In genomic region chr4:175560628-175561027, GRCh38 we compare ENCODE assay signal across 8 cellular contexts.
DNase-seq lines count a peak whose midpoint lies in the region; ATAC-seq, FAIRE-seq and TF ChIP-seq lines count a peak whose summit lies in the region.

No MANE protein-coding gene starts in this region.

- H3K18ac ChIP-seq in neuronal stem cell (ENCODE audit: low read length): no peak overlapping the region

- WGBS in neuronal stem cell (ENCODE audit: extremely low coverage in 2 of 2, insufficient read length in 2 of 2, insufficient replicate concordance in 1 of 2), 2 donors: no CpG with 5 or more reads among the region's 1 CpG
- WGBS in adrenal gland, 4 donors: 16 to 27% (median 21%) methylated on average over 1 of the region's 1 CpG

- no peak overlapping the region for H2BK12ac ChIP-seq in neuronal stem cell (ENCODE audit: low read length)

- no peak overlapping the region for H4K91ac ChIP-seq in neuronal stem cell (ENCODE audit: low read depth, low read length, poor library complexity)

- H3K36me3 ChIP-seq in bronchial epithelial cell (ENCODE audit: control insufficient read depth, insufficient read depth, low read length) (no peaks in the 10 kb centered on the region), neuronal stem cell (replicated peaks in 1 of 2; ENCODE audit: control insufficient read depth in 2 of 2, insufficient read depth in 2 of 2, low read length in 2 of 2) (no peaks in the 10 kb centered on the region), adrenal gland (replicated peaks in 1 of 2) (no peaks in the 10 kb centered on the region)

- no peak overlapping the region for H3K27ac ChIP-seq in neuronal stem cell (replicated peaks; ENCODE audit: low read length)
- H3K27ac ChIP-seq in adrenal gland: no peak overlapping the region

- H3K4me3 ChIP-seq in GM12865 (ENCODE audit: low read depth, low read length): no peak overlapping the region
- H3K4me3 ChIP-seq in bronchial epithelial cell (ENCODE audit: low read depth, low read length): no peak overlapping the region
- no peak overlapping the region for H3K4me3 ChIP-seq in neuronal stem cell (ENCODE audit: low read length in 2 of 2)
- no peak overlapping the region for H3K4me3 ChIP-seq in adrenal gland

- no peak overlapping the region for H3K9ac ChIP-seq in neuronal stem cell (ENCODE audit: low read depth, low read length, poor library complexity)

- intact Hi-C loops in adrenal gland (cut with DNase I): no loop called here

- H2BK5ac ChIP-seq in neuronal stem cell (ENCODE audit: low read length): no peak overlapping the region

- FAIRE-seq in bronchial epithelial cell (lab: Jason Lieb, UNC): no peak

- H3K79me1 ChIP-seq in neuronal stem cell (ENCODE audit: low read depth, low read length): no peaks in the 10 kb centered on the region

- peak overlapping the region; percentile 39 for H2AFZ ChIP-seq in neuronal stem cell (ENCODE audit: low read length)

- H3K14ac ChIP-seq in neuronal stem cell (ENCODE audit: low read length): no peak overlapping the region

- no peak overlapping the region for H3K4me2 ChIP-seq in neuronal stem cell (ENCODE audit: insufficient read depth, low read length, poor library complexity, severe bottlenecking)

- H3K27me3 ChIP-seq in bronchial epithelial cell (ENCODE audit: control insufficient read depth, insufficient read depth, low read length): no peaks in the 10 kb centered on the region
- H3K27me3 ChIP-seq in neuronal stem cell (ENCODE audit: control insufficient read depth in 3 of 3, insufficient read depth in 3 of 3, low read depth in 1 of 3, low read length in 3 of 3): no peaks in the 10 kb centered on the region
- H3K27me3 ChIP-seq in adrenal gland: no peaks in the 10 kb centered on the region

- DNase-seq in GM12865 (ENCODE audit: low read depth) (peak; percentile 5), NCI-H2227 treated with DMSO at 0.1 percent for 48 hours (lab: John Stamatoyannopoulos, UW) (peak; percentile 84), bronchial epithelial cell (ENCODE audit: low read depth) (peak; percentile 31), neuronal stem cell (ENCODE audit: low spot score) (no peak), T-helper 1 cell (no peak), adrenal gland (no peak)

- H2BK120ac ChIP-seq in neuronal stem cell (ENCODE audit: low read depth, low read length): no peak overlapping the region

- no peak overlapping the region for H4K8ac ChIP-seq in neuronal stem cell (ENCODE audit: low read depth, low read length)

- peak; percentile 8 for TF ChIP-seq CTCF in GM12865 (IDR thresholded peaks at IDR 0.05; ENCODE audit: insufficient read depth, low read depth, low read length, missing control alignments)
- TF ChIP-seq CTCF in bronchial epithelial cell (IDR thresholded peaks at IDR 0.05; ENCODE audit: insufficient read depth, low read length, severe bottlenecking): no peak
- peak in 2 of 6 experiments; percentile 10 to 27 for TF ChIP-seq CTCF in adrenal gland (IDR thresholded peaks at IDR 0.05)

- TF ChIP-seq POLR2A in GM18505 (IDR thresholded peaks at IDR 0.05; ENCODE audit: borderline replicate concordance, extremely low read depth, insufficient read depth, insufficient read length) (no peak), adrenal gland (IDR thresholded peaks at IDR 0.05) (no peak)

- no peak overlapping the region for H2BK15ac ChIP-seq in neuronal stem cell (ENCODE audit: low read length)

- no peak for ATAC-seq in HG02981 (IDR thresholded peaks at IDR 0.05; ENCODE audit: unreplicated experiment)
- no peak for ATAC-seq in GM18505 (IDR thresholded peaks at IDR 0.05; ENCODE audit: unreplicated experiment)

- no peak overlapping the region for H3K23ac ChIP-seq in neuronal stem cell (ENCODE audit: low read depth, low read length, poor library complexity)

- no peak overlapping the region for H3K4ac ChIP-seq in neuronal stem cell (ENCODE audit: low read length)

- H3K9me3 ChIP-seq in neuronal stem cell (replicated peaks in 1 of 2; ENCODE audit: control insufficient read depth in 2 of 2, insufficient read depth in 1 of 2, low read depth in 1 of 2, low read length in 2 of 2) (no peaks in the 10 kb centered on the region), adrenal gland (replicated peaks in 1 of 3) (no peaks in the 10 kb centered on the region)

- no peak overlapping the region for H2AK5ac ChIP-seq in neuronal stem cell (ENCODE audit: low read depth, low read length)

- H3K4me1 ChIP-seq in neuronal stem cell (ENCODE audit: control insufficient read depth in 2 of 2, insufficient read depth in 1 of 2, low read depth in 1 of 2, low read length in 2 of 2): peaks cover 0 to 5% of the 10 kb centered on the region in 2 donors
- no peaks in the 10 kb centered on the region for H3K4me1 ChIP-seq in adrenal gland (replicated peaks in 1 of 2)

Comparison
In these comparisons a context has a peak if more than half of its experiments do, and no peak if none do; other contexts are left out.
1. DNase-seq: peak in GM12865 (single experiment), NCI-H2227 treated with DMSO at 0.1 percent for 48 hours (single experiment) and bronchial epithelial cell (single experiment); none in neuronal stem cell (single experiment), T-helper 1 cell (0 of 5) and adrenal gland (0 of 7).